ENCODE assay signal across 11 cellular contexts in the genomic region with DNA sequence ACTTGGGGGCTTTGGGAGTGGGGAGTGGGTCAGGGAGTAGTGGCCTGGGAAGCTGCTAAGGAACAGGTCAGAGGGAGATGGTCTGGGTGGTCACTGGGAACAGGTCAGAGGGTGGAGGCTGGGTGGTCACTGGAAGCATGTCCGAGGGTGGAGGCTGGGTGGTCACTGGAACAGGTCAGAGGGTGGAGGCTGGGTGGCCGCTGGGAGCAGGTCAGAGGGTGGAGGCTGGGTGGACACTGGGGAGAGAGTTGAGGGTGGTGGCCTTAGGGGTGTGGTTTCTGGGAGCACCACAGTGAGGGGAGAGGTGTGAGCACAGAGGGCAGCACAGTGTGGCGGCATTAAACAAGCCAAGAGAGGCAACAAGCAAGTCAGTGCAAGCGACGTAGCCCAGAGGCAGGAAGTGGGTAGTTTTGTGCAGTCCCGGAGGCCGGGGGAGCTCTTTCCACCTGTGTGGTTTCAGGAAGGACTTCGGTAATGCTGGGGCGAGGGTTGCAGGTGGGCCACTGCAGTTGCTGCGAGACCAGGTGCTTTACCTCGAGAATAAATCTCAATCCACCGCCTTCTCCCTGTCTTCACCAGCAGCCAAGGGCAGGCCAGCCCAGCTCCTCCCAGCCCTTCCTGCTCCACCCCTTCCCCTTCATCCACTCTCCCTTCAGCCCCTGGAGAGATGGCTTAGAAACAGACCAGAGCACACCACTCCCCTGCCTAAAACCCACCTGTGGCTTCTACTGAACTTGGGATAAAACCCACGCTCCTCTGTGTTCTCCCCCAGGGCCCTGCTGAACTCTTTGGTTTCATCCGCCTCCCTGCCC. TPM values are rescaled to one million over a fixed set of nuclear protein-coding genes. Genes with fewer than 3 reads are reported as not detected.
A peak's percentile ranks its signal among the peaks of the same experiment; 100 is the strongest.
DNase-seq lines count a peak whose midpoint lies in the region; ATAC-seq, FAIRE-seq and TF ChIP-seq lines count a peak whose summit lies in the region.
"Had no signal": no experiment of that assay in that cellular context is flagged by ENCODE, and none has a peak within 500 bp of the region (broad histone marks: within the 10 kb centered on the region; RNA-seq: fewer than 3 reads in every experiment).

No MANE protein-coding gene starts in this region.

- H3K36me3 ChIP-seq in keratinocyte (ENCODE audit: control insufficient read depth in 2 of 2, extremely low read depth in 1 of 2, insufficient read depth in 2 of 2, low read length in 2 of 2) (no peaks in the 10 kb centered on the region), heart left ventricle (no peaks in the 10 kb centered on the region), mesendoderm (ENCODE audit: control insufficient read depth, insufficient read depth, low read length) (no peaks in the 10 kb centered on the region)
- H3K36me3 ChIP-seq: upper lobe of left lung had no signal

- peaks cover 14% of the 10 kb centered on the region for H3K4me1 ChIP-seq in keratinocyte (ENCODE audit: control insufficient read depth, extremely low read depth, insufficient read depth, low read length)
- H3K4me1 ChIP-seq in heart left ventricle: no peaks in the 10 kb centered on the region
- no peaks in the 10 kb centered on the region for H3K4me1 ChIP-seq in mesendoderm (ENCODE audit: control insufficient read depth, low read depth, low read length)

- H3K79me1 ChIP-seq in mesendoderm (ENCODE audit: low read length): no peaks in the 10 kb centered on the region

- TF ChIP-seq CTCF in keratinocyte (optimal IDR thresholded peaks at IDR 0.05 in 1 of 3, IDR thresholded peaks at IDR 0.05 in 1 of 3, conservative IDR thresholded peaks at IDR 0.05 in 1 of 3; ENCODE audit: extremely low read depth in 1 of 3, insufficient read depth in 2 of 3, low read length in 3 of 3): peak in 2 of 3 experiments; percentile 8 to 75
- no peak for TF ChIP-seq CTCF in heart left ventricle (IDR thresholded peaks at IDR 0.05)

- H3K4me2 ChIP-seq in keratinocyte (ENCODE audit: control insufficient read depth, extremely low read depth, insufficient read depth, low read depth, low read length) (peak overlapping the region; percentile 24), mesendoderm (ENCODE audit: low read length) (no peak overlapping the region)

- H3K4me1 Mint-ChIP-seq in activated T-cell treated with anti-CD3 and anti-CD28 coated beads, Interleukin-2, amount 50 U/mL, for 24 hours (ENCODE audit: low read depth): peaks cover 17% of the 10 kb centered on the region
- H3K4me1 Mint-ChIP-seq: brain had no signal

- H4K8ac ChIP-seq in mesendoderm (ENCODE audit: low read depth, low read length): no peak overlapping the region

- peak overlapping the region; percentile 63 for H3K27ac Mint-ChIP-seq in activated T-cell treated with anti-CD3 and anti-CD28 coated beads, Interleukin-2, amount 50 U/mL, for 24 hours
- H3K27ac Mint-ChIP-seq: brain had no signal

- no peak overlapping the region for H2BK5ac ChIP-seq in mesendoderm (ENCODE audit: low read length)

- peaks cover 6% of the 10 kb centered on the region for H3K27me3 ChIP-seq in keratinocyte (ENCODE audit: control insufficient read depth, extremely low read depth, insufficient read depth, low read length)
- peaks cover 0 to 36% (median 0%) of the 10 kb centered on the region in 9 donors for H3K27me3 ChIP-seq in heart left ventricle
- H3K27me3 ChIP-seq in mesendoderm (ENCODE audit: insufficient read depth, low read length, poor library complexity): no peaks in the 10 kb centered on the region
- H3K27me3 ChIP-seq: upper lobe of left lung had no signal

- H3K4me3 ChIP-seq in keratinocyte (ENCODE audit: control insufficient read depth in 2 of 3, extremely low read depth in 1 of 3, insufficient read depth in 2 of 3, low read depth in 1 of 3, low read length in 3 of 3) (no peak overlapping the region), heart left ventricle (no peak overlapping the region), mesendoderm (ENCODE audit: low read length) (no peak overlapping the region)
- H3K4me3 ChIP-seq: upper lobe of left lung had no signal

- H3K27me3 Mint-ChIP-seq in activated T-cell treated with anti-CD3 and anti-CD28 coated beads, Interleukin-2, amount 50 U/mL, for 24 hours: no peaks in the 10 kb centered on the region

- H3K79me2 ChIP-seq in keratinocyte (ENCODE audit: control insufficient read depth, insufficient read depth, low read length) (no peaks in the 10 kb centered on the region), mesendoderm (ENCODE audit: control insufficient read depth, insufficient read depth, low read length) (no peaks in the 10 kb centered on the region)

- H3K36me3 Mint-ChIP-seq in activated T-cell treated with anti-CD3 and anti-CD28 coated beads, Interleukin-2, amount 50 U/mL, for 24 hours (ENCODE audit: low read depth): no peaks in the 10 kb centered on the region
- H3K36me3 Mint-ChIP-seq: brain had no signal

- 54 to 63% (median 59%) methylated on average over 14 of the region's 14 CpGs for WGBS in heart left ventricle, 4 donors
- no CpG with 5 or more reads among the region's 14 CpGs for WGBS in mesendoderm (ENCODE audit: extremely low coverage, insufficient coverage, low lambda C conversion rate)

- no peak overlapping the region for H3K23ac ChIP-seq in mesendoderm (ENCODE audit: low read length)

- no peaks in the 10 kb centered on the region for H4K20me1 ChIP-seq in keratinocyte (ENCODE audit: control insufficient read depth, extremely low read depth, insufficient read depth, low read length)

- H3K9ac ChIP-seq in keratinocyte (ENCODE audit: control insufficient read depth, extremely low read depth, insufficient read depth, low read length): no peak overlapping the region
- no peak overlapping the region for H3K9ac ChIP-seq in mesendoderm (ENCODE audit: low read length)

- no peak overlapping the region for H4K5ac ChIP-seq in mesendoderm (ENCODE audit: low read length)

- ATAC-seq in heart left ventricle: no peak

- H2BK120ac ChIP-seq in mesendoderm (ENCODE audit: low read depth, low read length): no peak overlapping the region

- H2AK5ac ChIP-seq in mesendoderm (ENCODE audit: low read length): no peak overlapping the region

- no peak overlapping the region for H3K56ac ChIP-seq in mesendoderm (ENCODE audit: low read length)

- peak; percentile 14 to 63 (median 54) for DNase-seq in stimulated activated naive CD4-positive, alpha-beta T cell (lab: John Stamatoyannopoulos, UW)
- DNase-seq in stimulated activated naive CD4-positive, alpha-beta T cell treated with Interleukin-2 at 50 U/mL for 16 hours (lab: John Stamatoyannopoulos, UW): no peak
- peak; percentile 56 for DNase-seq in activated T-cell treated with anti-CD3 and anti-CD28 coated beads, Interleukin-2, amount 50 U/mL, for 24 hours
- DNase-seq in keratinocyte (ENCODE audit: low read depth, low spot score) (peak; percentile 28), heart left ventricle (no peak), mesendoderm (no peak), T1000 (lab: John Stamatoyannopoulos, UW) (no peak), C1 segment of cervical spinal cord (lab: John Stamatoyannopoulos, UW) (no peak)
- DNase-seq: upper lobe of left lung had no signal

- H3K9me1 ChIP-seq in keratinocyte (ENCODE audit: control insufficient read depth, extremely low read depth, insufficient read depth, low read length): no peaks in the 10 kb centered on the region

- no peak overlapping the region for H3K4ac ChIP-seq in mesendoderm (ENCODE audit: low read depth, low read length)

- dilution Hi-C loops in keratinocyte (cut with MboI; ENCODE audit: extremely low pct_ligation_motif_present, low sequenced_read_pairs): no loop called here

- H3K27ac ChIP-seq in keratinocyte (ENCODE audit: control insufficient read depth, insufficient read depth, low read length) (no peak overlapping the region), heart left ventricle (no peak overlapping the region), mesendoderm (ENCODE audit: low read depth, low read length) (no peak overlapping the region)
- H3K27ac ChIP-seq: upper lobe of left lung had no signal

- TF ChIP-seq POLR2A in heart left ventricle (IDR thresholded peaks at IDR 0.05): no peak

- intact Hi-C loops in heart left ventricle (cut with DNase I): no loop called here

- H3K9me3 ChIP-seq in keratinocyte (ENCODE audit: control insufficient read depth, low read depth, low read length) (peaks cover 3% of the 10 kb centered on the region), heart left ventricle (no peaks in the 10 kb centered on the region)
- H3K9me3 ChIP-seq: upper lobe of left lung had no signal

- peaks cover 6% of the 10 kb centered on the region for H3K9me3 Mint-ChIP-seq in activated T-cell treated with anti-CD3 and anti-CD28 coated beads, Interleukin-2, amount 50 U/mL, for 24 hours

- H3K18ac ChIP-seq in mesendoderm (ENCODE audit: low read length): no peak overlapping the region

- peak overlapping the region; percentile 20 for H2AFZ ChIP-seq in keratinocyte (ENCODE audit: control insufficient read depth, low read length)

- no peak overlapping the region for H3K4me3 Mint-ChIP-seq in activated T-cell treated with anti-CD3 and anti-CD28 coated beads, Interleukin-2, amount 50 U/mL, for 24 hours
- H3K4me3 Mint-ChIP-seq: brain had no signal

- H2BK15ac ChIP-seq in mesendoderm (replicated peaks; ENCODE audit: low read depth): no peak overlapping the region

- FAIRE-seq in keratinocyte (lab: Jason Lieb, UNC): peak; percentile 89

RNA-seq across cellular contexts. Expression of gene CACNA1I, which starts 3.2 kb away (rescaled TPM):
- polyA plus RNA-seq in keratinocyte: not detected in 3 replicates
- polyA plus RNA-seq in keratinocyte (2011; ENCODE audit: low read depth): not detected
- 0.01 TPM in 1 of 2 replicates, not detected in the other for polyA plus RNA-seq in keratinocyte (2011; cell fraction: cytosol; rRNA removed)
- polyA plus RNA-seq in keratinocyte (2011; cell fraction: nucleus; rRNA removed): 0.01 TPM in 1 of 2 replicates, not detected in the other
- not detected in 2 replicates for polyA plus RNA-seq in keratinocyte (2012; ENCODE audit: low replicate concordance)
- 0.07 TPM in 1 of 3 replicates, not detected in the others for polyA minus RNA-seq in keratinocyte
- not detected for polyA minus RNA-seq in keratinocyte (2011; cell fraction: cytosol; rRNA and poly(A)+ RNA removed)
- not detected in 2 replicates for polyA minus RNA-seq in keratinocyte (2011; cell fraction: nucleus; rRNA and poly(A)+ RNA removed)
- under 1 TPM in 3 of 9 donors, not detected in 6; 0.02 to 0.07 (median 0.04) TPM for total RNA-seq in heart left ventricle
- under 1 TPM; 0.01 to 0.04 TPM for polyA plus RNA-seq in heart left ventricle
- 0.21 TPM for polyA plus RNA-seq in mesendoderm (2013, experiment 1 of 2)
- 0.21 TPM for polyA plus RNA-seq in mesendoderm (2013, experiment 2 of 2)
- total RNA-seq: skeletal muscle tissue had no signal

RNA-seq across cellular contexts. Expression of gene RPS19BP1, which starts 34.8 kb away (rescaled TPM):
- polyA plus RNA-seq in keratinocyte: 66.1 to 70.7 TPM (median 67.3 TPM) in 3 replicates
- 91.2 TPM for polyA plus RNA-seq in keratinocyte (2011; ENCODE audit: low read depth)
- 37.2 and 76.5 TPM in 2 replicates for polyA plus RNA-seq in keratinocyte (2011; cell fraction: cytosol; rRNA removed)
- polyA plus RNA-seq in keratinocyte (2011; cell fraction: nucleus; rRNA removed): 25.9 and 26.1 TPM in 2 replicates
- polyA plus RNA-seq in keratinocyte (2012; ENCODE audit: low replicate concordance): 52.4 and 75.3 TPM in 2 replicates
- 8.6 to 9.8 TPM (median 8.7 TPM) in 3 replicates for polyA minus RNA-seq in keratinocyte
- polyA minus RNA-seq in keratinocyte (2011; cell fraction: cytosol; rRNA and poly(A)+ RNA removed): 36.4 TPM
- polyA minus RNA-seq in keratinocyte (2011; cell fraction: nucleus; rRNA and poly(A)+ RNA removed): 6.0 and 6.7 TPM in 2 replicates
- 100 to 1,000 TPM in 2 of 9 donors, 10 to 100 TPM in 7; 33.2 to 108 (median 44.5) TPM for total RNA-seq in heart left ventricle
- 100 to 1,000 TPM; 154 to 220 TPM for polyA plus RNA-seq in heart left ventricle
- polyA plus RNA-seq in mesendoderm (2013, experiment 1 of 2): 84.4 TPM
- polyA plus RNA-seq in mesendoderm (2013, experiment 2 of 2): 84.3 TPM

RNA-seq across cellular contexts. Expression of gene ATF4, which starts 47.0 kb away (rescaled TPM):
- polyA plus RNA-seq in keratinocyte (590 to 629 TPM (median 597 TPM) in 3 replicates), heart left ventricle (100 to 1,000 TPM; 378 to 458 TPM)
- 405 TPM for polyA plus RNA-seq in keratinocyte (2011; ENCODE audit: low read depth)
- 667 and 669 TPM in 2 replicates for polyA plus RNA-seq in keratinocyte (2011; cell fraction: cytosol; rRNA removed)
- polyA plus RNA-seq in keratinocyte (2011; cell fraction: nucleus; rRNA removed): 723 and 754 TPM in 2 replicates
- polyA plus RNA-seq in keratinocyte (2012; ENCODE audit: low replicate concordance): 334 and 628 TPM in 2 replicates
- polyA minus RNA-seq in keratinocyte: 96.8 to 185 TPM (median 173 TPM) in 3 replicates
- polyA minus RNA-seq in keratinocyte (2011; cell fraction: cytosol; rRNA and poly(A)+ RNA removed): 150 TPM
- 73.9 and 83.2 TPM in 2 replicates for polyA minus RNA-seq in keratinocyte (2011; cell fraction: nucleus; rRNA and poly(A)+ RNA removed)
- 100 to 1,000 TPM; 117 to 322 (median 168) TPM for total RNA-seq in heart left ventricle
- 631 TPM for polyA plus RNA-seq in mesendoderm (2013, experiment 1 of 2)
- 629 TPM for polyA plus RNA-seq in mesendoderm (2013, experiment 2 of 2)

Comparison
In these comparisons a context has a peak if more than half of its experiments do, and no peak if none do; other contexts are left out.
1. DNase-seq: peak in stimulated activated naive CD4-positive, alpha-beta T cell (6 of 6), activated T-cell treated with anti-CD3 and anti-CD28 coated beads, Interleukin-2, amount 50 U/mL, for 24 hours (single experiment) and keratinocyte (single experiment); none in stimulated activated naive CD4-positive, alpha-beta T cell treated with Interleukin-2 at 50 U/mL for 16 hours (single experiment), heart left ventricle (0 of 5), mesendoderm (single experiment), T1000 (single experiment) and C1 segment of cervical spinal cord (0 of 14).
2. CTCF ChIP-seq: peak in keratinocyte (2 of 3); none in heart left ventricle (0 of 12).